1 cellular context compared by ENCODE assay signal in genomic region chr9:94603259-94603776, GRCh38.
TF ChIP-seq lines count a peak whose summit lies in the region.

No MANE protein-coding gene starts in this region.

TF ChIP-seq in HEK293, 187 proteins besides CTCF, POLR2A, EP300 and RAD21 (continued from another document and continues in another):
- TF ChIP-seq ZBTB10 (tag by site-specific recombination; IDR thresholded peaks at IDR 0.05) (peak; percentile 91), ZNF514 (tag by site-specific recombination; IDR thresholded peaks at IDR 0.05) (no peak), ZNF571 (tag by site-specific recombination; IDR thresholded peaks at IDR 0.05) (no peak), ZNF148 (tag by site-specific recombination; IDR thresholded peaks at IDR 0.05; ENCODE audit: borderline replicate concordance) (no peak), ZNF555 (tag by site-specific recombination; conservative IDR thresholded peaks at IDR 0.05) (no peak), ZNF768 (tag by site-specific recombination; IDR thresholded peaks at IDR 0.05) (no peak), ZNF23 (tag by site-specific recombination; IDR thresholded peaks at IDR 0.05; ENCODE audit: borderline replicate concordance) (no peak), ZNF830 (tag by site-specific recombination; IDR thresholded peaks at IDR 0.05; ENCODE audit: low read depth) (no peak), ZNF202 (tag by site-specific recombination; IDR thresholded peaks at IDR 0.05; ENCODE audit: borderline replicate concordance) (no peak), ZNF660 (tag by site-specific recombination; IDR thresholded peaks at IDR 0.05) (peak; percentile 34; the same call in 1 of the 2 replicates), ZNF76 (tag by site-specific recombination; IDR thresholded peaks at IDR 0.05; ENCODE audit: borderline replicate concordance, low read depth) (no peak), ZBTB7A (tag by site-specific recombination; IDR thresholded peaks at IDR 0.05; ENCODE audit: low read depth) (no peak), ZNF324 (tag by site-specific recombination; IDR thresholded peaks at IDR 0.05) (no peak), ZIC2 (tag by site-specific recombination; IDR thresholded peaks at IDR 0.05) (no peak), ZNF169 (tag by site-specific recombination; IDR thresholded peaks at IDR 0.05) (no peak), ZNF280C (tag by site-specific recombination; IDR thresholded peaks at IDR 0.05) (no peak), KLF16 (tag by site-specific recombination; IDR thresholded peaks at IDR 0.05) (no peak), ZNF776 (tag by site-specific recombination; IDR thresholded peaks at IDR 0.05; ENCODE audit: borderline replicate concordance) (no peak), ZEB2 (tag by site-specific recombination; IDR thresholded peaks at IDR 0.05) (no peak), ZSCAN5A (tag by site-specific recombination; IDR thresholded peaks at IDR 0.05) (no peak)
- TF ChIP-seq, protein P1, sequence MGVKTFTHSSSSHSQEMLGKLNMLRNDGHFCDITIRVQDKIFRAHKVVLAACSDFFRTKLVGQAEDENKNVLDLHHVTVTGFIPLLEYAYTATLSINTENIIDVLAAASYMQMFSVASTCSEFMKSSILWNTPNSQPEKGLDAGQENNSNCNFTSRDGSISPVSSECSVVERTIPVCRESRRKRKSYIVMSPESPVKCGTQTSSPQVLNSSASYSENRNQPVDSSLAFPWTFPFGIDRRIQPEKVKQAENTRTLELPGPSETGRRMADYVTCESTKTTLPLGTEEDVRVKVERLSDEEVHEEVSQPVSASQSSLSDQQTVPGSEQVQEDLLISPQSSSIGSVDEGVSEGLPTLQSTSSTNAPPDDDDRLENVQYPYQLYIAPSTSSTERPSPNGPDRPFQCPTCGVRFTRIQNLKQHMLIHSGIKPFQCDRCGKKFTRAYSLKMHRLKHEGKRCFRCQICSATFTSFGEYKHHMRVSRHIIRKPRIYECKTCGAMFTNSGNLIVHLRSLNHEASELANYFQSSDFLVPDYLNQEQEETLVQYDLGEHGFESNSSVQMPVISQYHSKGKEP (tag by site-specific recombination; IDR thresholded peaks at IDR 0.05), result no peak
- TF ChIP-seq, protein P2, sequence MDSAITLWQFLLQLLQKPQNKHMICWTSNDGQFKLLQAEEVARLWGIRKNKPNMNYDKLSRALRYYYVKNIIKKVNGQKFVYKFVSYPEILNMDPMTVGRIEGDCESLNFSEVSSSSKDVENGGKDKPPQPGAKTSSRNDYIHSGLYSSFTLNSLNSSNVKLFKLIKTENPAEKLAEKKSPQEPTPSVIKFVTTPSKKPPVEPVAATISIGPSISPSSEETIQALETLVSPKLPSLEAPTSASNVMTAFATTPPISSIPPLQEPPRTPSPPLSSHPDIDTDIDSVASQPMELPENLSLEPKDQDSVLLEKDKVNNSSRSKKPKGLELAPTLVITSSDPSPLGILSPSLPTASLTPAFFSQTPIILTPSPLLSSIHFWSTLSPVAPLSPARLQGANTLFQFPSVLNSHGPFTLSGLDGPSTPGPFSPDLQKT (IDR thresholded peaks at IDR 0.05; ENCODE audit: borderline replicate concordance, low read depth, low read length), result no peak
- TF ChIP-seq, protein P3, sequence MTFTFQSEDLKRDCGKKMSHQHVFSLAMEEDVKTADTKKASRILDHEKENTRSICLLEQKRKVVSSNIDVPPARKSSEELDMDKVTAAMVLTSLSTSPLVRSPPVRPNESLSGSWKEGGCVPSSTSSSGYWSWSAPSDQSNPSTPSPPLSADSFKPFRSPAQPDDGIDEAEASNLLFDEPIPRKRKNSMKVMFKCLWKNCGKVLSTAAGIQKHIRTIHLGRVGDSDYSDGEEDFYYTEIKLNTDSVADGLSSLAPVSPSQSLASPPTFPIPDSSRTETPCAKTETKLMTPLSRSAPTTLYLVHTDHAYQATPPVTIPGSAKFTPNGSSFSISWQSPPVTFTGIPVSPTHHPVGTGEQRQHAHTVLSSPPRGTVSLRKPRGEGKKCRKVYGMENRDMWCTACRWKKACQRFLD (tag by site-specific recombination; IDR thresholded peaks at IDR 0.05), result no peak
- TF ChIP-seq, protein P4, sequence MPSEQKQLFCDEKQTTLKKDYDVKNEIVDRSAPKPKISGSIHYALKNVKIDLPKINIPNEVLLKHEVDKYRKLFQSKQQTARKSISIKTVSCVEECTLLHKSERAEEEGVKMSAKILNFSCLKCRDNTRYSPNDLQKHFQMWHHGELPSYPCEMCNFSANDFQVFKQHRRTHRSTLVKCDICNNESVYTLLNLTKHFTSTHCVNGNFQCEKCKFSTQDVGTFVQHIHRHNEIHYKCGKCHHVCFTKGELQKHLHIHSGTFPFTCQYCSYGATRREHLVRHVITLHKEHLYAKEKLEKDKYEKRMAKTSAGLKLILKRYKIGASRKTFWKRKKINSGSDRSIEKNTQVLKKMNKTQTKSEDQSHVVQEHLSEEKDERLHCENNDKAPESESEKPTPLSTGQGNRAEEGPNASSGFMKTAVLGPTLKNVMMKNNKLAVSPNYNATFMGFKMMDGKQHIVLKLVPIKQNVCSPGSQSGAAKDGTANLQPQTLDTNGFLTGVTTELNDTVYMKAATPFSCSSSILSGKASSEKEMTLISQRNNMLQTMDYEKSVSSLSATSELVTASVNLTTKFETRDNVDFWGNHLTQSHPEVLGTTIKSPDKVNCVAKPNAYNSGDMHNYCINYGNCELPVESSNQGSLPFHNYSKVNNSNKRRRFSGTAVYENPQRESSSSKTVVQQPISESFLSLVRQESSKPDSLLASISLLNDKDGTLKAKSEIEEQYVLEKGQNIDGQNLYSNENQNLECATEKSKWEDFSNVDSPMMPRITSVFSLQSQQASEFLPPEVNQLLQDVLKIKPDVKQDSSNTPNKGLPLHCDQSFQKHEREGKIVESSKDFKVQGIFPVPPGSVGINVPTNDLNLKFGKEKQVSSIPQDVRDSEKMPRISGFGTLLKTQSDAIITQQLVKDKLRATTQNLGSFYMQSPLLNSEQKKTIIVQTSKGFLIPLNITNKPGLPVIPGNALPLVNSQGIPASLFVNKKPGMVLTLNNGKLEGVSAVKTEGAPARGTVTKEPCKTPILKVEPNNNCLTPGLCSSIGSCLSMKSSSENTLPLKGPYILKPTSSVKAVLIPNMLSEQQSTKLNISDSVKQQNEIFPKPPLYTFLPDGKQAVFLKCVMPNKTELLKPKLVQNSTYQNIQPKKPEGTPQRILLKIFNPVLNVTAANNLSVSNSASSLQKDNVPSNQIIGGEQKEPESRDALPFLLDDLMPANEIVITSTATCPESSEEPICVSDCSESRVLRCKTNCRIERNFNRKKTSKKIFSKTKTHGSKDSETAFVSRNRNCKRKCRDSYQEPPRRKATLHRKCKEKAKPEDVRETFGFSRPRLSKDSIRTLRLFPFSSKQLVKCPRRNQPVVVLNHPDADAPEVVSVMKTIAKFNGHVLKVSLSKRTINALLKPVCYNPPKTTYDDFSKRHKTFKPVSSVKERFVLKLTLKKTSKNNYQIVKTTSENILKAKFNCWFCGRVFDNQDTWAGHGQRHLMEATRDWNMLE (tag by site-specific recombination; conservative IDR thresholded peaks at IDR 0.05; ENCODE audit: low read depth), result no peak
- TF ChIP-seq, protein P5, sequence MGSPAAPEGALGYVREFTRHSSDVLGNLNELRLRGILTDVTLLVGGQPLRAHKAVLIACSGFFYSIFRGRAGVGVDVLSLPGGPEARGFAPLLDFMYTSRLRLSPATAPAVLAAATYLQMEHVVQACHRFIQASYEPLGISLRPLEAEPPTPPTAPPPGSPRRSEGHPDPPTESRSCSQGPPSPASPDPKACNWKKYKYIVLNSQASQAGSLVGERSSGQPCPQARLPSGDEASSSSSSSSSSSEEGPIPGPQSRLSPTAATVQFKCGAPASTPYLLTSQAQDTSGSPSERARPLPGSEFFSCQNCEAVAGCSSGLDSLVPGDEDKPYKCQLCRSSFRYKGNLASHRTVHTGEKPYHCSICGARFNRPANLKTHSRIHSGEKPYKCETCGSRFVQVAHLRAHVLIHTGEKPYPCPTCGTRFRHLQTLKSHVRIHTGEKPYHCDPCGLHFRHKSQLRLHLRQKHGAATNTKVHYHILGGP (tag by site-specific recombination; IDR thresholded peaks at IDR 0.05), result peak; percentile 52
- TF ChIP-seq, protein P6, sequence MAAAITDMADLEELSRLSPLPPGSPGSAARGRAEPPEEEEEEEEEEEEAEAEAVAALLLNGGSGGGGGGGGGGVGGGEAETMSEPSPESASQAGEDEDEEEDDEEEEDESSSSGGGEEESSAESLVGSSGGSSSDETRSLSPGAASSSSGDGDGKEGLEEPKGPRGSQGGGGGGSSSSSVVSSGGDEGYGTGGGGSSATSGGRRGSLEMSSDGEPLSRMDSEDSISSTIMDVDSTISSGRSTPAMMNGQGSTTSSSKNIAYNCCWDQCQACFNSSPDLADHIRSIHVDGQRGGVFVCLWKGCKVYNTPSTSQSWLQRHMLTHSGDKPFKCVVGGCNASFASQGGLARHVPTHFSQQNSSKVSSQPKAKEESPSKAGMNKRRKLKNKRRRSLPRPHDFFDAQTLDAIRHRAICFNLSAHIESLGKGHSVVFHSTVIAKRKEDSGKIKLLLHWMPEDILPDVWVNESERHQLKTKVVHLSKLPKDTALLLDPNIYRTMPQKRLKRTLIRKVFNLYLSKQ (tag by site-specific recombination; IDR thresholded peaks at IDR 0.05; ENCODE audit: borderline replicate concordance), result no peak
- TF ChIP-seq, protein P7, sequence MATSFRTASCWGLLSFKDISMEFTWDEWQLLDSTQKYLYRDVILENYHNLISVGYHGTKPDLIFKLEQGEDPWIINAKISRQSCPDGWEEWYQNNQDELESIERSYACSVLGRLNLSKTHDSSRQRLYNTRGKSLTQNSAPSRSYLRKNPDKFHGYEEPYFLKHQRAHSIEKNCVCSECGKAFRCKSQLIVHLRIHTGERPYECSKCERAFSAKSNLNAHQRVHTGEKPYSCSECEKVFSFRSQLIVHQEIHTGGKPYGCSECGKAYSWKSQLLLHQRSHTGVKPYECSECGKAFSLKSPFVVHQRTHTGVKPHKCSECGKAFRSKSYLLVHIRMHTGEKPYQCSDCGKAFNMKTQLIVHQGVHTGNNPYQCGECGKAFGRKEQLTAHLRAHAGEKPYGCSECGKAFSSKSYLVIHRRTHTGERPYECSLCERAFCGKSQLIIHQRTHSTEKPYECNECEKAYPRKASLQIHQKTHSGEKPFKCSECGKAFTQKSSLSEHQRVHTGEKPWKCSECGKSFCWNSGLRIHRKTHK (tag by site-specific recombination; IDR thresholded peaks at IDR 0.05), result no peak
